Comparison of ENCODE assay signal across 21 cellular contexts in the genomic region with DNA sequence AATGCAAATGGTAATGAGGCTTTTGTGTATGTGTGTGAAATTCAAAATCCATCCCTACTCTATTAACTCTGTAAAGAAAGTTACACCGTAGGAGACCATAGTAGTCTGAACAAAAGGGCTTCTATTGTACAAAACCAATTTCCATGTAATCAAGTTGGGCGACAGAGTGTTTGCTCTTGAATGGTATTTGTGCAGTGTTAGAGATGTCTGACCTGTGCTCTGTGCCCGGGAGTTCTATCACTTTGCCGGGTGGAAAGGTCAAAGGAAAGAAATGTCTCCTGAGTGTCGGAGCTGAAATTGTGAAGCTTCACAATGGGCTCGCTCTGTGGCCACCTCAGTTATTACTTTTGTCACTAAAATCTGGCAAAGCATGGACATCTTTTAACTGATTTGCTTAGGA.
"Had no signal": no experiment of that assay in that cellular context is flagged by ENCODE, and none has a peak within 500 bp of the region (broad histone marks: within the 10 kb centered on the region; RNA-seq: fewer than 3 reads in every experiment).

No MANE protein-coding gene starts in this region.

- H3K36me3 Mint-ChIP-seq: mesothelial cell of epicardium; natural killer cell treated with Interleukin-12 subunit alpha and Interleukin-12 subunit beta and Interleukin-15 and Interleukin-18, amount 100 ng/mL, for 72 hours had no signal

- H3K4me3 ChIP-seq: coronary artery, esophagus muscularis mucosa, gastrocnemius medialis, heart right ventricle, right atrium auricular region, stomach, thoracic aorta, transverse colon had no signal

- H3K27ac ChIP-seq: coronary artery, dorsolateral prefrontal cortex, epithelial cell of prostate, esophagus muscularis mucosa, gastrocnemius medialis, heart right ventricle, neutrophil, right atrium auricular region, stomach, thoracic aorta, transverse colon had no signal

- H3K36me3 ChIP-seq: esophagus muscularis mucosa, gastrocnemius medialis, heart right ventricle, neutrophil, right atrium auricular region, stomach, thoracic aorta, transverse colon had no signal

- H3K27ac Mint-ChIP-seq: mesothelial cell of epicardium; natural killer cell treated with Interleukin-12 subunit alpha and Interleukin-12 subunit beta and Interleukin-15 and Interleukin-18, amount 100 ng/mL, for 72 hours had no signal

- ATAC-seq: gastrocnemius medialis; heart right ventricle; natural killer cell treated with Interleukin-12 subunit alpha and Interleukin-12 subunit beta and Interleukin-15 and Interleukin-18, amount 100 ng/mL, for 72 hours had no signal

- H3K4me1 ChIP-seq: esophagus muscularis mucosa, gastrocnemius medialis, heart right ventricle, right atrium auricular region, stomach, transverse colon had no signal

- H3K9me3 ChIP-seq: esophagus muscularis mucosa, gastrocnemius medialis, heart right ventricle, neutrophil, right atrium auricular region, stomach, thoracic aorta, transverse colon had no signal

- H3K9me3 Mint-ChIP-seq: mesothelial cell of epicardium had no signal

- DNase-seq: dorsolateral prefrontal cortex; effector CD8-positive, alpha-beta T cell; gastrocnemius medialis; heart right ventricle; kidney glomerular epithelial cell; mammary epithelial cell; small intestine; stimulated activated CD4-positive, alpha-beta T cell treated with anti-CD3 and anti-CD28 coated beads, Interleukin-12 subunit alpha, Interleukin-12 subunit beta, amount 100 ng/mL, for 4 hours; stimulated activated naive CD4-positive, alpha-beta T cell; stomach; substantia nigra; transverse colon had no signal

- H3K27me3 ChIP-seq: esophagus muscularis mucosa, gastrocnemius medialis, heart right ventricle, neutrophil, right atrium auricular region, stomach, transverse colon had no signal

- H3K27me3 Mint-ChIP-seq: natural killer cell treated with Interleukin-12 subunit alpha and Interleukin-12 subunit beta and Interleukin-15 and Interleukin-18, amount 100 ng/mL, for 72 hours had no signal

- FAIRE-seq: islet of Langerhans, small intestine had no signal

- H3K4me3 Mint-ChIP-seq: mesothelial cell of epicardium; natural killer cell treated with Interleukin-12 subunit alpha and Interleukin-12 subunit beta and Interleukin-15 and Interleukin-18, amount 100 ng/mL, for 72 hours had no signal
